10 cellular contexts compared by ENCODE assay signal in the genomic region with DNA sequence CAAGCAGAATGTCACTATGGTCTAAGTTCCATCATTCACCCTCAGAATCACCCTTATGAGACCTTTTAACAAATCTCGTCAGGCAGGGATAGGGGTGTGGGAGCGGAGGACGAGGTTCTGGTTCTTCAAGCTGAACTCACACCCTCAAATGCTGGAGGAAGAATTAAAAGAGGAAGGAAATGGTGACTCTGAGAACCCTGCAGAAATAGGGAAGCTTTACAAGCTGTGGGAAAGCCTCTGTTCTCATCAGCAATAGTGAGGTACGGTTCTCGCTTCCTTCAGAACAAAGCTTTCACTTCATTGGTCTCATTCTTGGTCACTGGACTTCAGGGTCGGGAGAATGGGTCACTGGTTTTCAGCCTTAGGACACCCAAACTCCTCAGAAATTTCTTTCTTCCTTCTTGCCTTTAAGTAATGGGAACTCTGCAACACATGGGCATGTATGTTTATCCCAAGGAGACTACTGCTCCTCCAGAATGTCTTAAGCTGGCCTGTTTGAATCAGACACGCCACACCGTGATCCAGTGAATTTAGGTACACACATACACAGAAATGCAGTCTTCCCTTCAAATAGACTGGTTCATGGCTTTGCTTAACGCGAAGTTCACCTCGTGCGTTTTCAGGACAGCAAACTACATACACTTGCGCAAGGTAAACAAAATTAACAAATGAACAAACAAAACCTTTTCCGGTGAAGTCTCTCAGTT.
A peak's percentile ranks its signal among the peaks of the same experiment; 100 is the strongest.
DNase-seq lines count a peak whose midpoint lies in the region; ATAC-seq and TF ChIP-seq lines count a peak whose summit lies in the region.
"Had no signal": no experiment of that assay in that cellular context is flagged by ENCODE, and none has a peak within 500 bp of the region (broad histone marks: within the 10 kb centered on the region; RNA-seq: fewer than 3 reads in every experiment).

No MANE protein-coding gene starts in this region.

- no peak for TF ChIP-seq CTCF in right atrium auricular region (IDR thresholded peaks at IDR 0.05)
- no peak for TF ChIP-seq CTCF in HL-60 (IDR thresholded peaks at IDR 0.05; ENCODE audit: insufficient read depth, low read length)
- TF ChIP-seq CTCF in colonic mucosa (IDR thresholded peaks at IDR 0.05), result no peak
- TF ChIP-seq CTCF in upper lobe of right lung (IDR thresholded peaks at IDR 0.05), result no peak
- no peak for TF ChIP-seq CTCF in RWPE1 (conservative IDR thresholded peaks at IDR 0.05; ENCODE audit: low read depth)

- H3K4me1 ChIP-seq in right atrium auricular region, result no peaks in the 10 kb centered on the region
- no peaks in the 10 kb centered on the region for H3K4me1 ChIP-seq in colonic mucosa
- no peaks in the 10 kb centered on the region for H3K4me1 ChIP-seq in upper lobe of right lung
- H3K4me1 ChIP-seq: BE2C had no signal

- H3K9ac ChIP-seq in colonic mucosa (ENCODE audit: low read depth in 2 of 2, low read length in 2 of 2), result no peak overlapping the region

- H3K9me3 ChIP-seq in right atrium auricular region, result no peaks in the 10 kb centered on the region
- no peaks in the 10 kb centered on the region for H3K9me3 ChIP-seq in colonic mucosa
- no peaks in the 10 kb centered on the region for H3K9me3 ChIP-seq in upper lobe of right lung
- H3K9me3 ChIP-seq: BE2C had no signal

- ATAC-seq in Right ventricle myocardium inferior, result peak; percentile 60
- ATAC-seq in upper lobe of right lung, result peak; percentile 92
- ATAC-seq in GM21717 (IDR thresholded peaks at IDR 0.05; ENCODE audit: unreplicated experiment), result no peak

- POLR2A ChIA-PET in RWPE1 (lab: Yijun Ruan, JAX; ENCODE audit: low non-redundant PET), result no interaction called here

- intact Hi-C loops in Right ventricle myocardium inferior (cut with DNase I) (no loop called here), colonic mucosa (cut with DNase I) (no loop called here), upper lobe of right lung (cut with DNase I) (no loop called here)

- no peak for DNase-seq in Right ventricle myocardium inferior (ENCODE audit: missing footprints)
- DNase-seq in right atrium auricular region (ENCODE audit: low spot score), result no peak
- DNase-seq in HL-60 (ENCODE audit: low read depth in 1 of 2, low spot score in 1 of 2), result peak in 1 of 2 experiments; percentile 71
- DNase-seq in colonic mucosa, result no peak
- DNase-seq in upper lobe of right lung, result no peak
- no peak for DNase-seq in activated gamma-delta T cell (lab: John Stamatoyannopoulos, UW)
- DNase-seq in RWPE1 (ENCODE audit: low spot score), result no peak
- DNase-seq: BE2C, NCI-H1092 treated with DMSO at 0.1 percent for 48 hours had no signal

- CTCF ChIA-PET in RWPE1 (lab: Yijun Ruan, JAX), result no interaction called here

- H3K27me3 ChIP-seq in right atrium auricular region (no peaks in the 10 kb centered on the region), HL-60 (ENCODE audit: insufficient read depth, poor library complexity, severe bottlenecking) (no peaks in the 10 kb centered on the region), colonic mucosa (no peaks in the 10 kb centered on the region), upper lobe of right lung (no peaks in the 10 kb centered on the region)
- H3K27me3 ChIP-seq: BE2C had no signal

- no peak overlapping the region for H3K27ac ChIP-seq in right atrium auricular region
- H3K27ac ChIP-seq in HL-60 (replicated peaks), result peak overlapping the region; percentile 80
- peak overlapping the region; percentile 8 for H3K27ac ChIP-seq in colonic mucosa
- H3K27ac ChIP-seq in upper lobe of right lung, result peak overlapping the region; percentile 31
- no peak overlapping the region for H3K27ac ChIP-seq in RWPE1

- H3K4me3 ChIP-seq in right atrium auricular region, result no peak overlapping the region
- no peak overlapping the region for H3K4me3 ChIP-seq in HL-60 (replicated peaks; ENCODE audit: insufficient read depth, low read length)
- H3K4me3 ChIP-seq in colonic mucosa, result no peak overlapping the region
- no peak overlapping the region for H3K4me3 ChIP-seq in upper lobe of right lung

- H3K36me3 ChIP-seq in right atrium auricular region, result no peaks in the 10 kb centered on the region
- H3K36me3 ChIP-seq in colonic mucosa, result no peaks in the 10 kb centered on the region
- H3K36me3 ChIP-seq in upper lobe of right lung, result no peaks in the 10 kb centered on the region
- H3K36me3 ChIP-seq: BE2C had no signal

Comparison
In these comparisons a context has a peak if more than half of its experiments do, and no peak if none do; other contexts are left out.
1. H3K27ac ChIP-seq: peak in HL-60 (single experiment), colonic mucosa (single experiment) and upper lobe of right lung (single experiment); none in right atrium auricular region (0 of 2) and RWPE1 (single experiment).